Comparison of ENCODE assay signal across 17 cellular contexts in genomic region chr3:115864912-115865311, GRCh38.
A peak's percentile ranks its signal among the peaks of the same experiment; 100 is the strongest.
DNase-seq lines count a peak whose midpoint lies in the region; ATAC-seq and TF ChIP-seq lines count a peak whose summit lies in the region.
"Had no signal": no experiment of that assay in that cellular context is flagged by ENCODE, and none has a peak within 500 bp of the region (broad histone marks: within the 10 kb centered on the region; RNA-seq: fewer than 3 reads in every experiment).

No MANE protein-coding gene starts in this region.

- POLR2A ChIA-PET in IMR-90 (lab: Charles Lee; ENCODE audit: unreplicated experiment): no interaction called here

- no peak overlapping the region for H3K56ac ChIP-seq in IMR-90 (ENCODE audit: extremely low read depth, insufficient read depth, low read length)

- no peaks in the 10 kb centered on the region for H4K20me1 ChIP-seq in BLaER1
- H4K20me1 ChIP-seq in IMR-90 (ENCODE audit: insufficient read depth, low read length): no peaks in the 10 kb centered on the region

- H4K8ac ChIP-seq in IMR-90 (ENCODE audit: low read depth in 2 of 2, low read length in 2 of 2): no peak overlapping the region

- H3K4me2 ChIP-seq in BLaER1: peak overlapping the region; percentile 3; the same call in 1 of the 2 replicates
- H3K4me2 ChIP-seq in IMR-90 (ENCODE audit: low read depth, low read length): no peak overlapping the region
- H3K4me2 ChIP-seq: GM23338 had no signal

- intact Hi-C loops in IMR-90 (cut with micrococcal nuclease) (loop anchor here (5.0 to 10.0 kb wide), 2 partner anchors 47 to 60 kb away; no protein-coding TSS in a partner anchor), left cardiac atrium (cut with DNase I) (no loop called here), tibial artery (cut with DNase I; ENCODE audit: low total_unique reads) (no loop called here)

- H3K14ac ChIP-seq in IMR-90 (replicated peaks; ENCODE audit: low read depth, low read length): no peak overlapping the region

- dilution Hi-C loops in IMR-90 (cut with HindIII; ENCODE audit: low sequenced_read_pairs, unreplicated experiment): no loop called here

- no peak for TF ChIP-seq RAD21 in IMR-90 (IDR thresholded peaks at IDR 0.05; ENCODE audit: low read length)

- H2AK5ac ChIP-seq in IMR-90 (ENCODE audit: low read depth, low read length): no peak overlapping the region

- H3K4me3 ChIP-seq in BLaER1 (no peak overlapping the region), IMR-90 (ENCODE audit: insufficient read depth, low read depth, low read length) (no peak overlapping the region), tibial artery (no peak overlapping the region)
- H3K4me3 ChIP-seq: GM12878, GM23338, K562 had no signal

- no peak overlapping the region for H2BK20ac ChIP-seq in IMR-90 (ENCODE audit: low read depth, low read length)

- DNase-seq in IMR-90: peak; percentile 18
- peak; percentile 9 for DNase-seq in iris pigment epithelial cell (ENCODE audit: low read depth)
- no peak for DNase-seq in left cardiac atrium
- DNase-seq in tibial artery: no peak
- DNase-seq in 8988T: no peak
- DNase-seq: AML-193; Calu3; CD8-positive, alpha-beta T cell; DMS79 treated with DMSO at 0.1 percent for 48 hours; EL; HCEC 1CT had no signal

- no peak overlapping the region for H2AK9ac ChIP-seq in IMR-90 (replicated peaks; ENCODE audit: low read depth, low read length, poor library complexity)

- no peaks in the 10 kb centered on the region for H3K79me1 ChIP-seq in IMR-90 (ENCODE audit: low read depth in 1 of 2, low read length in 2 of 2)

- H4K91ac ChIP-seq in IMR-90 (ENCODE audit: insufficient read depth, low read depth, low read length): no peak overlapping the region

- ATAC-seq in IMR-90 (ENCODE audit: low read depth) (peak; percentile 42; the same call in 1 of the 2 replicates), SK-N-SH treated with all-trans-retinoic acid at 6 μM for 48 hours (no peak), left cardiac atrium (no peak), GM18870 (IDR thresholded peaks at IDR 0.05; ENCODE audit: unreplicated experiment) (no peak)
- ATAC-seq: CD8-positive, alpha-beta T cell; GM12878; GM23338; K562 had no signal

- TF ChIP-seq POLR2A in IMR-90 (IDR thresholded peaks at IDR 0.05; ENCODE audit: low read depth, low read length): no peak

- H2BK120ac ChIP-seq in IMR-90 (ENCODE audit: low read depth, low read length): no peak overlapping the region

- H3K4me1 ChIP-seq in BLaER1: peaks cover 11% of the 10 kb centered on the region
- peaks cover 4% of the 10 kb centered on the region; the same call in 1 of the 2 replicates for H3K4me1 ChIP-seq in IMR-90 (ENCODE audit: control insufficient read depth, insufficient read depth, low read length)
- H3K4me1 ChIP-seq in tibial artery: no peaks in the 10 kb centered on the region

- H3K27ac ChIP-seq in BLaER1: no peak overlapping the region
- H3K27ac ChIP-seq in IMR-90 (ENCODE audit: insufficient read depth, low read length): no peak overlapping the region
- no peak overlapping the region for H3K27ac ChIP-seq in tibial artery

- no peak overlapping the region for H4K5ac ChIP-seq in IMR-90 (ENCODE audit: low read depth, low read length)

- no peaks in the 10 kb centered on the region for H3K36me3 ChIP-seq in BLaER1
- H3K36me3 ChIP-seq in IMR-90 (ENCODE audit: control insufficient read depth, insufficient read depth, low read length): no peaks in the 10 kb centered on the region
- H3K36me3 ChIP-seq in tibial artery: no peaks in the 10 kb centered on the region

- H3K18ac ChIP-seq in IMR-90 (ENCODE audit: low read depth, low read length): no peak overlapping the region

- H3K9me3 ChIP-seq in BLaER1 (no peaks in the 10 kb centered on the region), IMR-90 (ENCODE audit: control insufficient read depth, insufficient read depth, low read length) (no peaks in the 10 kb centered on the region), tibial artery (no peaks in the 10 kb centered on the region)

- H3K4ac ChIP-seq in IMR-90 (ENCODE audit: low read depth, low read length): no peak overlapping the region

- no peak overlapping the region for H3K23ac ChIP-seq in IMR-90 (ENCODE audit: low read depth, low read length)

- H2AFZ ChIP-seq in IMR-90 (replicated peaks; ENCODE audit: low read length, poor library complexity): no peak overlapping the region
- H2AFZ ChIP-seq: GM23338 had no signal

- in situ Hi-C loops in IMR-90 (cut with MboI; ENCODE audit: low sequenced_read_pairs): no loop called here

- no TSS peak for BruUV-seq in IMR-90 (replicated peaks; lab: Mats Ljungman, UMichigan)

- no peaks in the 10 kb centered on the region for H3K9me1 ChIP-seq in IMR-90 (ENCODE audit: insufficient read depth, low read length)

- CTCF ChIA-PET in IMR-90 (lab: Yijun Ruan, JAX): interaction anchor here (1.3 to 1.6 kb wide), 2 partner anchors 10 to 58 kb away, joined by 3 to 11 read pairs; no protein-coding TSS in a partner anchor

- H2BK5ac ChIP-seq in IMR-90 (ENCODE audit: low read depth, low read length, poor library complexity, severe bottlenecking): no peak overlapping the region

- WGBS in IMR-90 (ENCODE audit: extremely low coverage in 2 of 2, insufficient read length in 1 of 2), 2 experiments: no CpG with 5 or more reads among the region's 2 CpGs

- H3K27me3 ChIP-seq in BLaER1 (no peaks in the 10 kb centered on the region), IMR-90 (ENCODE audit: control insufficient read depth, insufficient read depth, low read length) (no peaks in the 10 kb centered on the region; the same call in 1 of the 2 replicates), tibial artery (no peaks in the 10 kb centered on the region)

- no peak overlapping the region for H2BK15ac ChIP-seq in IMR-90 (ENCODE audit: low read depth, low read length)

- no peak for TF ChIP-seq CTCF in IMR-90 (conservative IDR thresholded peaks at IDR 0.05; ENCODE audit: low read depth, low read length)
- TF ChIP-seq CTCF in tibial artery (IDR thresholded peaks at IDR 0.05): no peak

- H3K9ac ChIP-seq in BLaER1 (no peak overlapping the region), IMR-90 (ENCODE audit: low read depth, low read length) (no peak overlapping the region)

TF ChIP-seq in IMR-90, 13 proteins besides CTCF, POLR2A, EP300 and RAD21:
- peak; percentile 50; the same call in 1 of the 2 replicates for TF ChIP-seq CEBPB (IDR thresholded peaks at IDR 0.05; ENCODE audit: low read depth, low read length)
- TF ChIP-seq, protein P1, sequence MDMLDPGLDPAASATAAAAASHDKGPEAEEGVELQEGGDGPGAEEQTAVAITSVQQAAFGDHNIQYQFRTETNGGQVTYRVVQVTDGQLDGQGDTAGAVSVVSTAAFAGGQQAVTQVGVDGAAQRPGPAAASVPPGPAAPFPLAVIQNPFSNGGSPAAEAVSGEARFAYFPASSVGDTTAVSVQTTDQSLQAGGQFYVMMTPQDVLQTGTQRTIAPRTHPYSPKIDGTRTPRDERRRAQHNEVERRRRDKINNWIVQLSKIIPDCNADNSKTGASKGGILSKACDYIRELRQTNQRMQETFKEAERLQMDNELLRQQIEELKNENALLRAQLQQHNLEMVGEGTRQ (IDR thresholded peaks at IDR 0.05; ENCODE audit: low read depth, low read length): no peak
TF ChIP-seq in IMR-90: peak in this region for 1.

TF ChIP-seq in SK-N-SH treated with all-trans-retinoic acid at 6 μM for 48 hours, 23 proteins besides CTCF, POLR2A, EP300 and RAD21:
- peak; percentile 90 for TF ChIP-seq ISL1 (CRISPR knock-in tag; IDR thresholded peaks at IDR 0.05)
- TF ChIP-seq TOX (CRISPR knock-in tag; IDR thresholded peaks at IDR 0.05; ENCODE audit: borderline replicate concordance): no peak
- TF ChIP-seq, protein P2, sequence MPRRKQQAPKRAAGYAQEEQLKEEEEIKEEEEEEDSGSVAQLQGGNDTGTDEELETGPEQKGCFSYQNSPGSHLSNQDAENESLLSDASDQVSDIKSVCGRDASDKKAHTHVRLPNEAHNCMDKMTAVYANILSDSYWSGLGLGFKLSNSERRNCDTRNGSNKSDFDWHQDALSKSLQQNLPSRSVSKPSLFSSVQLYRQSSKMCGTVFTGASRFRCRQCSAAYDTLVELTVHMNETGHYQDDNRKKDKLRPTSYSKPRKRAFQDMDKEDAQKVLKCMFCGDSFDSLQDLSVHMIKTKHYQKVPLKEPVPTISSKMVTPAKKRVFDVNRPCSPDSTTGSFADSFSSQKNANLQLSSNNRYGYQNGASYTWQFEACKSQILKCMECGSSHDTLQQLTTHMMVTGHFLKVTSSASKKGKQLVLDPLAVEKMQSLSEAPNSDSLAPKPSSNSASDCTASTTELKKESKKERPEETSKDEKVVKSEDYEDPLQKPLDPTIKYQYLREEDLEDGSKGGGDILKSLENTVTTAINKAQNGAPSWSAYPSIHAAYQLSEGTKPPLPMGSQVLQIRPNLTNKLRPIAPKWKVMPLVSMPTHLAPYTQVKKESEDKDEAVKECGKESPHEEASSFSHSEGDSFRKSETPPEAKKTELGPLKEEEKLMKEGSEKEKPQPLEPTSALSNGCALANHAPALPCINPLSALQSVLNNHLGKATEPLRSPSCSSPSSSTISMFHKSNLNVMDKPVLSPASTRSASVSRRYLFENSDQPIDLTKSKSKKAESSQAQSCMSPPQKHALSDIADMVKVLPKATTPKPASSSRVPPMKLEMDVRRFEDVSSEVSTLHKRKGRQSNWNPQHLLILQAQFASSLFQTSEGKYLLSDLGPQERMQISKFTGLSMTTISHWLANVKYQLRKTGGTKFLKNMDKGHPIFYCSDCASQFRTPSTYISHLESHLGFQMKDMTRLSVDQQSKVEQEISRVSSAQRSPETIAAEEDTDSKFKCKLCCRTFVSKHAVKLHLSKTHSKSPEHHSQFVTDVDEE (CRISPR knock-in tag; IDR thresholded peaks at IDR 0.05): peak; percentile 45; the same call in 1 of the 2 replicates

Comparison
In these comparisons a context has a peak if more than half of its experiments do, and no peak if none do; other contexts are left out.
1. DNase-seq: peak in IMR-90 (single experiment) and iris pigment epithelial cell (single experiment); none in left cardiac atrium (single experiment), tibial artery (0 of 2) and 8988T (single experiment).